Comparison of ENCODE assay signal across 8 cellular contexts in the genomic region with DNA sequence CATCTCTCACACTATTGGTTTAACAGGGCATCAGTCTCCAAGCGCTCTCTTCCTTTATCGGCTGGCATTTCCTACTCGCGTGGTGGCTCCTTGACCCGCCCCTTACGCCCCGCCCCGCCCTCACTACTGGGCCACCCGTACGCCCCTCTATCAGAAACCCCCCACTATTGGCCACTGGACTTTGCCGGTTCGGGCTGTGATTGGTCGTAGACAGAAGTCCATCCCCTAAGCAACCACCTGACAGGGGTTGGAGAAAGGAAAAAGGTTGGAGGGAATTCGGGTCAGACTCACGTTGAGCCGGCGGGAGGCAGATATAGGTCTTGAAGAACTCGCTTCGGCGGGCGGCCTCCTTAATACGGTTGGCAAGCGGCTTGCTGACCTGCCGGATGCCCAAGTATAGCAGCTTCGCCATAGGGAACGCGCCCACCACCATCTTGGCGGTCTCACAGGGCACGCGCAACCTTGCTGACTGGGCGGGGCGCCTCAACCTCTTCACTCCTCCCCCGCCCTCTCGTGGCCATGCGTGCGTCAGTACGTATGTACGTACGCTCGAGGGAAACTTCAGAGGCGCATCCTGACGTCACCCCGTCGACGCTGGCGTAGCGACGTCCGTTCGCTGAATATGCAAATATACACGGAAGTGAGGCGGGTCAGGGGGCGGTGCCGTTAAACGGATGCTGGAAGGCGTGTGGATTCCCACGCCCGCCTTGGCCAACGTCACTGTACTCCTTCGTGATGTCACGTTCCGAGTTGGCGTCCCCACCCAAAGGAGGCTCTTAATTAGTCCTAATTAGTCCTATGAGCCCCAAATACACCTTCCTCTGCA. TPM values are rescaled to one million over a fixed set of nuclear protein-coding genes. Genes with fewer than 3 reads are reported as not detected.
A peak's percentile ranks its signal among the peaks of the same experiment; 100 is the strongest.
DNase-seq lines count a peak whose midpoint lies in the region; ATAC-seq lines count a peak whose summit lies in the region.

A gene (minus strand): TSS at position 471 of the 826 bp plus-strand sequence. CDS start 38 bp downstream, at position 433.

- intact Hi-C loops in dendritic cell treated with granulocyte-macrophage colony-stimulating factor and Interleukin-4, amounts not matched to agents 40 ng/mL and 50 ng/mL, for 4 days (cut with micrococcal nuclease) = no loop called here

- ATAC-seq in GM19372 (IDR thresholded peaks at IDR 0.05; ENCODE audit: low read depth, unreplicated experiment) (peak; percentile 84), HG03558 (IDR thresholded peaks at IDR 0.05; ENCODE audit: extremely low read depth, unreplicated experiment) (peak; percentile 60), left lobe of liver (peak; percentile 89)

- peaks cover 19% of the 10 kb centered on the region for H3K36me3 Mint-ChIP-seq in dendritic cell treated with granulocyte-macrophage colony-stimulating factor and Interleukin-4, amounts not matched to agents 40 ng/mL and 50 ng/mL, for 4 days (ENCODE audit: low read depth)

- peak within 1 kb of the TSS; percentile 98 for H3K27ac Mint-ChIP-seq in dendritic cell treated with granulocyte-macrophage colony-stimulating factor and Interleukin-4, amounts not matched to agents 40 ng/mL and 50 ng/mL, for 4 days

- no peaks in the 10 kb centered on the region for H3K9me3 Mint-ChIP-seq in dendritic cell treated with granulocyte-macrophage colony-stimulating factor and Interleukin-4, amounts not matched to agents 40 ng/mL and 50 ng/mL, for 4 days

- peaks cover 13% of the 10 kb centered on the region for H3K27me3 Mint-ChIP-seq in dendritic cell treated with granulocyte-macrophage colony-stimulating factor and Interleukin-4, amounts not matched to agents 40 ng/mL and 50 ng/mL, for 4 days

- H3K4me3 Mint-ChIP-seq in dendritic cell treated with granulocyte-macrophage colony-stimulating factor and Interleukin-4, amounts not matched to agents 40 ng/mL and 50 ng/mL, for 4 days = peak within 1 kb of the TSS; percentile 86

- DNase-seq in C1 segment of cervical spinal cord (lab: John Stamatoyannopoulos, UW) (peak; percentile 82 to 100 (median 99)), NCI-H748 treated with DMSO at 0.1 percent for 48 hours (lab: John Stamatoyannopoulos, UW) (peak; percentile 99), left lobe of liver (ENCODE audit: low spot score) (peak; percentile 100)
- DNase-seq in activated CD4-positive, alpha-beta T cell treated with anti-CD3 and anti-CD28 coated beads, Interleukin-2, amount 50 U/mL, for 24 hours (ENCODE audit: low read depth in 1 of 2, low spot score in 1 of 2) = peak; percentile 96 to 99
- peak; percentile 100 for DNase-seq in stimulated activated CD4-positive, alpha-beta T cell treated with anti-CD3 and anti-CD28 coated beads, Interleukin-2, amount 100 ng/mL, for 4 hours (ENCODE audit: low read depth)

- H3K4me1 Mint-ChIP-seq in dendritic cell treated with granulocyte-macrophage colony-stimulating factor and Interleukin-4, amounts not matched to agents 40 ng/mL and 50 ng/mL, for 4 days (ENCODE audit: low read depth) = peaks cover 11% of the 10 kb centered on the region

RNA-seq across cellular contexts. Expression of the gene that starts here (rescaled TPM):
- 8.3 TPM for total RNA-seq in left lobe of liver

Comparison
In these comparisons a context has a peak if more than half of its experiments do, and no peak if none do; other contexts are left out.
1. Peak in every context shown above with its lines: DNase-seq and ATAC-seq.